Comparison of ENCODE assay signal across 15 cellular contexts in genomic region chr4:169795585-169795984, GRCh38. TPM values are rescaled to one million over a fixed set of nuclear protein-coding genes. Genes with fewer than 3 reads are reported as not detected.
DNase-seq lines count a peak whose midpoint lies in the region; ATAC-seq and TF ChIP-seq lines count a peak whose summit lies in the region.
"Had no signal": no experiment of that assay in that cellular context is flagged by ENCODE, and none has a peak within 500 bp of the region (broad histone marks: within the 10 kb centered on the region; RNA-seq: fewer than 3 reads in every experiment).

No MANE protein-coding gene starts in this region.

- no peak overlapping the region for H3K4me2 ChIP-seq in mesendoderm (ENCODE audit: low read length)

- no peak for TF ChIP-seq POLR2A in lower leg skin (IDR thresholded peaks at IDR 0.05)

- H2BK15ac ChIP-seq in mesendoderm (replicated peaks; ENCODE audit: low read depth), result no peak overlapping the region

- H3K4me3 ChIP-seq in mesendoderm (ENCODE audit: low read length) (no peak overlapping the region), lower leg skin (ENCODE audit: low read depth, poor library complexity, severe bottlenecking) (no peak overlapping the region)
- H3K4me3 ChIP-seq: dorsolateral prefrontal cortex had no signal

- no peaks in the 10 kb centered on the region for H3K27me3 ChIP-seq in mesendoderm (ENCODE audit: insufficient read depth, low read length, poor library complexity)
- H3K27me3 ChIP-seq: dorsolateral prefrontal cortex had no signal

- no peak overlapping the region for H3K27ac ChIP-seq in mesendoderm (ENCODE audit: low read depth, low read length)
- H3K27ac ChIP-seq: dorsolateral prefrontal cortex had no signal

- H2BK5ac ChIP-seq in mesendoderm (ENCODE audit: low read length), result no peak overlapping the region

- H3K23ac ChIP-seq in mesendoderm (ENCODE audit: low read length), result no peak overlapping the region

- no peak overlapping the region for H3K56ac ChIP-seq in mesendoderm (ENCODE audit: low read length)

- TF ChIP-seq CTCF in lower leg skin (IDR thresholded peaks at IDR 0.05), result no peak

- no peaks in the 10 kb centered on the region for H3K79me2 ChIP-seq in mesendoderm (ENCODE audit: control insufficient read depth, insufficient read depth, low read length)

- ATAC-seq in GM19328 (IDR thresholded peaks at IDR 0.05; ENCODE audit: unreplicated experiment) (no peak), left cardiac atrium (no peak)
- ATAC-seq: activated T-cell treated with anti-CD3 and anti-CD28 coated beads, Interleukin-2, amount 50 U/mL, for 4 hours had no signal

- no peak overlapping the region for H2BK120ac ChIP-seq in mesendoderm (ENCODE audit: low read depth, low read length)

- H3K9ac ChIP-seq in mesendoderm (ENCODE audit: low read length), result no peak overlapping the region

- DNase-seq in Daoy (ENCODE audit: low read depth) (peak; percentile 2), M059J (ENCODE audit: low read depth) (peak; percentile 58), dermis blood vessel endothelial cell (peak; percentile 7), mesendoderm (peak; percentile 40), NCI-H2107 (lab: John Stamatoyannopoulos, UW) (no peak), lower leg skin (ENCODE audit: low spot score in 2 of 2) (no peak), left cardiac atrium (no peak)
- DNase-seq: activated CD4-positive, alpha-beta T cell treated with anti-CD3 and anti-CD28 coated beads for 1 hour; activated T-cell treated with anti-CD3 and anti-CD28 coated beads, Interleukin-2, amount 50 U/mL, for 4 hours; amygdala; DMS79; dorsolateral prefrontal cortex; NCI-H1105 treated with DMSO at 0.1 percent for 48 hours; NCI-H446 treated with DMSO at 0.1 percent for 48 hours had no signal

- H2AK5ac ChIP-seq in mesendoderm (ENCODE audit: low read length), result no peak overlapping the region

- H3K36me3 ChIP-seq in mesendoderm (ENCODE audit: control insufficient read depth, insufficient read depth, low read length), result no peaks in the 10 kb centered on the region

- H4K5ac ChIP-seq in mesendoderm (ENCODE audit: low read length), result no peak overlapping the region

- intact Hi-C loops in lower leg skin (cut with DNase I; ENCODE audit: low total_unique reads) (no loop called here), left cardiac atrium (cut with DNase I) (no loop called here)

- H3K79me1 ChIP-seq in mesendoderm (ENCODE audit: low read length), result no peaks in the 10 kb centered on the region

- H3K4me1 ChIP-seq in mesendoderm (ENCODE audit: control insufficient read depth, low read depth, low read length), result no peaks in the 10 kb centered on the region

- no CpG with 5 or more reads among the region's 4 CpGs for WGBS in mesendoderm (ENCODE audit: extremely low coverage, insufficient coverage, low lambda C conversion rate)
- 37 to 38% methylated on average over 4 of the region's 4 CpGs for WGBS in lower leg skin, 2 donors

- no peak overlapping the region for H3K4ac ChIP-seq in mesendoderm (ENCODE audit: low read depth, low read length)

- H3K18ac ChIP-seq in mesendoderm (ENCODE audit: low read length), result no peak overlapping the region

- H4K8ac ChIP-seq in mesendoderm (ENCODE audit: low read depth, low read length), result no peak overlapping the region

RNA-seq across cellular contexts. Expression of gene HPF1, which starts 37.8 kb away (rescaled TPM):
- total RNA-seq in Daoy (2014; rRNA removed; shearing (Covaris generic)), result 23.3 and 34.4 TPM in 2 replicates
- 24.6 and 52.0 TPM in 2 replicates for total RNA-seq in M059J (2014; rRNA removed; shearing (Covaris generic))
- total RNA-seq in dermis blood vessel endothelial cell (23.0 and 38.3 TPM in 2 replicates), lower leg skin (10 to 100 TPM in 3 of 4 donors, 1 to 10 TPM in 1; 8.7 to 32.4 (median 20.3) TPM), left cardiac atrium (10 to 100 TPM; 16.9 to 22.6 TPM)
- 41.3 TPM for polyA plus RNA-seq in mesendoderm (2013, experiment 1 of 2)
- 42.1 TPM for polyA plus RNA-seq in mesendoderm (2013, experiment 2 of 2)

Comparison
In these comparisons a context has a peak if more than half of its experiments do, and no peak if none do; other contexts are left out.
1. DNase-seq: peak in Daoy (single experiment), M059J (single experiment), dermis blood vessel endothelial cell (single experiment) and mesendoderm (single experiment); none in NCI-H2107 (single experiment), lower leg skin (0 of 2) and left cardiac atrium (single experiment).